In genomic region chrX:118286066-118286758, GRCh38 we compare ENCODE assay signal across 20 cellular contexts.
"Had no signal": no experiment of that assay in that cellular context is flagged by ENCODE, and none has a peak within 500 bp of the region (broad histone marks: within the 10 kb centered on the region; RNA-seq: fewer than 3 reads in every experiment).

No MANE protein-coding gene starts in this region.

- H3K27ac ChIP-seq: gastroesophageal sphincter, heart right ventricle, parathyroid adenoma, SK-N-MC, VCaP had no signal

- H3K4me3 ChIP-seq: gastroesophageal sphincter, heart right ventricle, SK-N-MC had no signal

- H3K9me3 ChIP-seq: gastroesophageal sphincter, heart right ventricle had no signal

- H3K27me3 ChIP-seq: gastroesophageal sphincter had no signal

- H3K36me3 ChIP-seq: gastroesophageal sphincter, heart right ventricle had no signal

- DNase-seq: activated CD4-positive, alpha-beta T cell treated with anti-CD3 and anti-CD28 coated beads, Interleukin-2, amount 50 U/mL, for 1 hour; activated CD4-positive, CD25-positive, alpha-beta regulatory T cell treated with anti-CD3 and anti-CD28 coated beads, Interleukin-2, amount 50 U/mL, for 72 hours; activated CD8-positive, alpha-beta memory T cell treated with anti-CD3 and anti-CD28 coated beads for 24 hours; activated CD8-positive, alpha-beta memory T cell treated with anti-CD3 and anti-CD28 coated beads, Interleukin-2, amount 50 U/mL, for 48 hours; activated effector memory CD4-positive, alpha-beta T cell treated with anti-CD3 and anti-CD28 coated beads, Interleukin-2, amount 50 U/mL, for 16 hours; activated naive CD4-positive, alpha-beta T cell treated with anti-CD3 and anti-CD28 coated beads, Interleukin-2, amount 50 U/mL, for 16 hours; activated T-cell treated with anti-CD3 and anti-CD28 coated beads, Interleukin-2, amount 50 U/mL, for 48 hours; heart right ventricle; immature natural killer cell; left cardiac atrium; mesendoderm; natural killer cell; stimulated activated CD4-positive, alpha-beta T cell treated with anti-CD3 and anti-CD28 coated beads, Interleukin-12 subunit alpha, Interleukin-12 subunit beta, amount 100 ng/mL, for 4 hours; stimulated activated CD4-positive, alpha-beta T cell treated with anti-CD3 and anti-CD28 coated beads, Interleukin-1b, Interleukin-23, amount 100 ng/mL, for 48 hours; stimulated activated CD8-positive, alpha-beta memory T cell treated with anti-CD3 and anti-CD28 coated beads, Interleukin-4, amount 100 ng/mL, for 48 hours; stimulated activated naive CD4-positive, alpha-beta T cell had no signal

- H3K4me1 ChIP-seq: gastroesophageal sphincter, heart right ventricle, parathyroid adenoma had no signal

- ATAC-seq: gastroesophageal sphincter, heart right ventricle, left cardiac atrium, natural killer cell had no signal
